In genomic region chr11:85806016-85806415, GRCh38 we compare ENCODE assay signal across 31 cellular contexts. TPM values are rescaled to one million over a fixed set of nuclear protein-coding genes. Genes with fewer than 3 reads are reported as not detected.
"Had no signal": no experiment of that assay in that cellular context is flagged by ENCODE, and none has a peak within 500 bp of the region (broad histone marks: within the 10 kb centered on the region; RNA-seq: fewer than 3 reads in every experiment).

No MANE protein-coding gene starts in this region.

- ATAC-seq: activated CD8-positive, alpha-beta T cell treated with anti-CD3 and anti-CD28 coated beads for 36 hours; activated T-cell treated with anti-CD3 and anti-CD28 coated beads, Interleukin-2, amount 50 U/mL, for 72 hours; activated T-helper 17 cell treated with anti-CD3 and anti-CD28 coated beads, Interleukin-2, amount 50 U/mL, for 72 hours; PC-3 had no signal

- H3K36me3 Mint-ChIP-seq: brain had no signal

- H3K27me3 Mint-ChIP-seq: activated CD4-positive, alpha-beta T cell treated with anti-CD3 and anti-CD28 coated beads, Interleukin-2, amount 10 ng/mL, durations not matched to agents 24 days and 14 days; activated CD8-positive, alpha-beta T cell treated with anti-CD3 and anti-CD28 coated beads for 36 hours; activated naive CD4-positive, alpha-beta T cell treated with anti-CD3 and anti-CD28 coated beads, Interleukin-2, amount 50 U/mL, for 24 hours; activated T-helper 17 cell treated with anti-CD3 and anti-CD28 coated beads, Interleukin-2, amount 50 U/mL, for 72 hours had no signal

- H3K4me3 Mint-ChIP-seq: activated CD4-positive, alpha-beta T cell treated with anti-CD3 and anti-CD28 coated beads, Interleukin-2, amount 10 ng/mL, durations not matched to agents 24 days and 14 days; activated CD8-positive, alpha-beta T cell treated with anti-CD3 and anti-CD28 coated beads for 36 hours; activated naive CD4-positive, alpha-beta T cell treated with anti-CD3 and anti-CD28 coated beads, Interleukin-2, amount 50 U/mL, for 24 hours; activated T-cell treated with anti-CD3 and anti-CD28 coated beads, Interleukin-2, amount 50 U/mL, for 72 hours; activated T-helper 17 cell treated with anti-CD3 and anti-CD28 coated beads, Interleukin-2, amount 50 U/mL, for 72 hours; brain had no signal

- DNase-seq: activated CD4-positive, alpha-beta T cell treated with anti-CD3 and anti-CD28 coated beads, Interleukin-2, amount 10 ng/mL, durations not matched to agents 24 days and 14 days; activated CD4-positive, alpha-beta T cell treated with anti-CD3 and anti-CD28 coated beads, Interleukin-2, amount 50 U/mL, for 4 hours; activated CD8-positive, alpha-beta T cell treated with anti-CD3 and anti-CD28 coated beads for 36 hours; activated effector memory CD4-positive, alpha-beta T cell treated with anti-CD3 and anti-CD28 coated beads, Interleukin-2, amount 50 U/mL, for 16 hours; activated naive CD4-positive, alpha-beta T cell treated with Interleukin-2 at 50 U/mL for 16 hours; activated T-cell treated with anti-CD3 and anti-CD28 coated beads, Interleukin-2, amount 50 U/mL, for 1 hour; activated T-cell treated with anti-CD3 and anti-CD28 coated beads, Interleukin-2, amount 50 U/mL, for 72 hours; central memory CD4-positive, alpha-beta T cell; Kasumi-1; KG1; MM.1S; MV-4-11; NCI-H1092; NCI-H1436 treated with DMSO at 0.1 percent for 48 hours; NCI-H1694 treated with DMSO at 0.1 percent for 48 hours; NCI-H2029 treated with DMSO at 0.1 percent for 48 hours; NCI-H2107; NCI-H510A; NCI-H526; NCI-H748 treated with DMSO at 0.1 percent for 48 hours; NK-92 treated with Interleukin-12 subunit alpha and Interleukin-12 subunit beta, amount 100 ng/mL, for 24 hours; PC-3; Right ventricle myocardium superior; SW 1271; T-helper 1 cell; T1000 had no signal

- H3K27ac Mint-ChIP-seq: activated CD4-positive, alpha-beta T cell treated with anti-CD3 and anti-CD28 coated beads, Interleukin-2, amount 10 ng/mL, durations not matched to agents 24 days and 14 days; activated CD8-positive, alpha-beta T cell treated with anti-CD3 and anti-CD28 coated beads for 36 hours; activated naive CD4-positive, alpha-beta T cell treated with anti-CD3 and anti-CD28 coated beads, Interleukin-2, amount 50 U/mL, for 24 hours; activated T-cell treated with anti-CD3 and anti-CD28 coated beads, Interleukin-2, amount 50 U/mL, for 72 hours; activated T-helper 17 cell treated with anti-CD3 and anti-CD28 coated beads, Interleukin-2, amount 50 U/mL, for 72 hours; brain had no signal

- H3K9me3 Mint-ChIP-seq: activated CD8-positive, alpha-beta T cell treated with anti-CD3 and anti-CD28 coated beads for 36 hours; activated naive CD4-positive, alpha-beta T cell treated with anti-CD3 and anti-CD28 coated beads, Interleukin-2, amount 50 U/mL, for 24 hours; activated T-cell treated with anti-CD3 and anti-CD28 coated beads, Interleukin-2, amount 50 U/mL, for 72 hours; activated T-helper 17 cell treated with anti-CD3 and anti-CD28 coated beads, Interleukin-2, amount 50 U/mL, for 72 hours; brain had no signal

RNA-seq across cellular contexts. Expression of gene CCDC83, which starts 49.2 kb away (rescaled TPM):
- total RNA-seq: activated CD4-positive, alpha-beta T cell treated with anti-CD3 and anti-CD28 coated beads, Interleukin-2, amount 10 ng/mL, durations not matched to agents 24 days and 14 days; activated CD8-positive, alpha-beta memory T cell treated with anti-CD3 and anti-CD28 coated beads for 36 hours; activated CD8-positive, alpha-beta T cell treated with anti-CD3 and anti-CD28 coated beads for 36 hours; activated T-cell treated with anti-CD3 and anti-CD28 coated beads, Interleukin-2, amount 50 U/mL, for 72 hours; activated T-helper 17 cell treated with anti-CD3 and anti-CD28 coated beads, Interleukin-2, amount 50 U/mL, for 72 hours; Right ventricle myocardium superior; T-helper 2 cell treated with Interferon-gamma antibody and Interleukin-4, amounts not matched to agents 100 ng/mL and 5 ng/mL, for 36 hours had no signal
